1 cellular context compared by ENCODE assay signal in the genomic region with DNA sequence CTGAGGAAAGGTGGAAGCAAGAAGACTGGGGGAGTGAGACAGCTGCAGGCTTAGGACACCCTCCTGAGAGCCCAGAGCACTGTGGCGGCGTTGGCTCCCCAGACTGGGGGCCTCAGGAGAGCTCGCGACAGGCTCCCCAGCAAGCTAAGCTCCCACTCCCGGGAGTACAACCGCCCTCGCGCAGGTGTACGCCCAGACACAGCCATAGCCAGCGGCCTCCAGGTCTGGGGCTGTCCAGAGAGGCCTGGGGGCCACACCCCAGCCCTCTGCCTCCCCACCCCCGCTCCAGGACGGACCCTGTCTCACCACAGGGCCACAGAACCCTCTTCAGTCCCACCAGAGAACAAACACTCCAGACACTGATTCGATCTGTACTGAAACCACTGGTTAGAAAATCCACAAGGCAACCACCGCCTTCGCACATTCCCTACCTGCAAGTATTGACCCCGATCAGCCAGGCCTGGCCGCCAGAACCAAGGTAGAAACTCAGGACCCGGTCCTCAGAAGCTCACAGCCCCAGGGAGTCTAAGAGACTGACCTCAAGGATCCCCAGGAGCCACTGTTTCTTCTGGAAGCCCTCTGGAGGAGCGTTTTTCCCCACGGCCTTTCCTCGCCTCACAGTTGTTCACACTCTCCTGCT.
TF ChIP-seq lines count a peak whose summit lies in the region.

No MANE protein-coding gene starts in this region.

TF ChIP-seq in SK-N-SH treated with all-trans-retinoic acid at 6 μM for 48 hours, 23 proteins besides CTCF, POLR2A, EP300 and RAD21:
- TF ChIP-seq POU6F1 (CRISPR knock-in tag; IDR thresholded peaks at IDR 0.05; ENCODE audit: borderline replicate concordance, low read depth) (no peak), ZNF8 (CRISPR knock-in tag; IDR thresholded peaks at IDR 0.05) (no peak), BACH2 (CRISPR knock-in tag; IDR thresholded peaks at IDR 0.05; ENCODE audit: borderline replicate concordance) (no peak), ZFP30 (CRISPR knock-in tag; IDR thresholded peaks at IDR 0.05) (no peak), PPARA (CRISPR knock-in tag; IDR thresholded peaks at IDR 0.05; ENCODE audit: borderline replicate concordance) (no peak), GLIS3 (CRISPR knock-in tag; IDR thresholded peaks at IDR 0.05) (no peak), ISL1 (CRISPR knock-in tag; IDR thresholded peaks at IDR 0.05) (no peak), TCF4 (CRISPR knock-in tag; IDR thresholded peaks at IDR 0.05; ENCODE audit: borderline replicate concordance) (no peak), ZC3H10 (CRISPR knock-in tag; IDR thresholded peaks at IDR 0.05) (no peak), ZNF565 (CRISPR knock-in tag; conservative IDR thresholded peaks at IDR 0.05; ENCODE audit: low read depth) (no peak), CSDC2 (CRISPR knock-in tag; IDR thresholded peaks at IDR 0.05) (no peak), SNAI2 (CRISPR knock-in tag; IDR thresholded peaks at IDR 0.05) (no peak), CSRNP3 (CRISPR knock-in tag; IDR thresholded peaks at IDR 0.05) (no peak)
